1 cellular context compared by ENCODE assay signal in the genomic region with DNA sequence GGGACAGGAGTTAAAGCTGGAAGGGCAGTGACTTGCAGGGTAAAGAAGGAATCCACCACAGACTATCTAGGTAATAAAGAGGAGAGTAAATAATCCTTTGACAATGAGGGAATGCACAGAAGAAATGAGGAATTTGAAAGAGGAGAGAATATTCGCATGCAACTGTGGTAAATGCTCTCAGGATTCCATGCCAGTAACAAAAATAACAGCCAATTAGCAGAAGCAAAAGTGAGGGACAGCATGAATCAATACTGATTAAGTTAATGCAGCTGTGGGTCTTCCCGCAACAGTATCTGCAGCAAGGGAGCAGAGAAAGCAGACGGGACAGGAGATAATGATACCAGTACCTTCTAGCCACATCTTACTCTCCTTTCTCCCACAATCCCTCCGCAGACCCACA.
TF ChIP-seq lines count a peak whose summit lies in the region.

No MANE protein-coding gene starts in this region.

TF ChIP-seq in GM23338, 12 proteins besides CTCF, POLR2A, EP300 and RAD21 (continued from another document):
- TF ChIP-seq, protein P1, sequence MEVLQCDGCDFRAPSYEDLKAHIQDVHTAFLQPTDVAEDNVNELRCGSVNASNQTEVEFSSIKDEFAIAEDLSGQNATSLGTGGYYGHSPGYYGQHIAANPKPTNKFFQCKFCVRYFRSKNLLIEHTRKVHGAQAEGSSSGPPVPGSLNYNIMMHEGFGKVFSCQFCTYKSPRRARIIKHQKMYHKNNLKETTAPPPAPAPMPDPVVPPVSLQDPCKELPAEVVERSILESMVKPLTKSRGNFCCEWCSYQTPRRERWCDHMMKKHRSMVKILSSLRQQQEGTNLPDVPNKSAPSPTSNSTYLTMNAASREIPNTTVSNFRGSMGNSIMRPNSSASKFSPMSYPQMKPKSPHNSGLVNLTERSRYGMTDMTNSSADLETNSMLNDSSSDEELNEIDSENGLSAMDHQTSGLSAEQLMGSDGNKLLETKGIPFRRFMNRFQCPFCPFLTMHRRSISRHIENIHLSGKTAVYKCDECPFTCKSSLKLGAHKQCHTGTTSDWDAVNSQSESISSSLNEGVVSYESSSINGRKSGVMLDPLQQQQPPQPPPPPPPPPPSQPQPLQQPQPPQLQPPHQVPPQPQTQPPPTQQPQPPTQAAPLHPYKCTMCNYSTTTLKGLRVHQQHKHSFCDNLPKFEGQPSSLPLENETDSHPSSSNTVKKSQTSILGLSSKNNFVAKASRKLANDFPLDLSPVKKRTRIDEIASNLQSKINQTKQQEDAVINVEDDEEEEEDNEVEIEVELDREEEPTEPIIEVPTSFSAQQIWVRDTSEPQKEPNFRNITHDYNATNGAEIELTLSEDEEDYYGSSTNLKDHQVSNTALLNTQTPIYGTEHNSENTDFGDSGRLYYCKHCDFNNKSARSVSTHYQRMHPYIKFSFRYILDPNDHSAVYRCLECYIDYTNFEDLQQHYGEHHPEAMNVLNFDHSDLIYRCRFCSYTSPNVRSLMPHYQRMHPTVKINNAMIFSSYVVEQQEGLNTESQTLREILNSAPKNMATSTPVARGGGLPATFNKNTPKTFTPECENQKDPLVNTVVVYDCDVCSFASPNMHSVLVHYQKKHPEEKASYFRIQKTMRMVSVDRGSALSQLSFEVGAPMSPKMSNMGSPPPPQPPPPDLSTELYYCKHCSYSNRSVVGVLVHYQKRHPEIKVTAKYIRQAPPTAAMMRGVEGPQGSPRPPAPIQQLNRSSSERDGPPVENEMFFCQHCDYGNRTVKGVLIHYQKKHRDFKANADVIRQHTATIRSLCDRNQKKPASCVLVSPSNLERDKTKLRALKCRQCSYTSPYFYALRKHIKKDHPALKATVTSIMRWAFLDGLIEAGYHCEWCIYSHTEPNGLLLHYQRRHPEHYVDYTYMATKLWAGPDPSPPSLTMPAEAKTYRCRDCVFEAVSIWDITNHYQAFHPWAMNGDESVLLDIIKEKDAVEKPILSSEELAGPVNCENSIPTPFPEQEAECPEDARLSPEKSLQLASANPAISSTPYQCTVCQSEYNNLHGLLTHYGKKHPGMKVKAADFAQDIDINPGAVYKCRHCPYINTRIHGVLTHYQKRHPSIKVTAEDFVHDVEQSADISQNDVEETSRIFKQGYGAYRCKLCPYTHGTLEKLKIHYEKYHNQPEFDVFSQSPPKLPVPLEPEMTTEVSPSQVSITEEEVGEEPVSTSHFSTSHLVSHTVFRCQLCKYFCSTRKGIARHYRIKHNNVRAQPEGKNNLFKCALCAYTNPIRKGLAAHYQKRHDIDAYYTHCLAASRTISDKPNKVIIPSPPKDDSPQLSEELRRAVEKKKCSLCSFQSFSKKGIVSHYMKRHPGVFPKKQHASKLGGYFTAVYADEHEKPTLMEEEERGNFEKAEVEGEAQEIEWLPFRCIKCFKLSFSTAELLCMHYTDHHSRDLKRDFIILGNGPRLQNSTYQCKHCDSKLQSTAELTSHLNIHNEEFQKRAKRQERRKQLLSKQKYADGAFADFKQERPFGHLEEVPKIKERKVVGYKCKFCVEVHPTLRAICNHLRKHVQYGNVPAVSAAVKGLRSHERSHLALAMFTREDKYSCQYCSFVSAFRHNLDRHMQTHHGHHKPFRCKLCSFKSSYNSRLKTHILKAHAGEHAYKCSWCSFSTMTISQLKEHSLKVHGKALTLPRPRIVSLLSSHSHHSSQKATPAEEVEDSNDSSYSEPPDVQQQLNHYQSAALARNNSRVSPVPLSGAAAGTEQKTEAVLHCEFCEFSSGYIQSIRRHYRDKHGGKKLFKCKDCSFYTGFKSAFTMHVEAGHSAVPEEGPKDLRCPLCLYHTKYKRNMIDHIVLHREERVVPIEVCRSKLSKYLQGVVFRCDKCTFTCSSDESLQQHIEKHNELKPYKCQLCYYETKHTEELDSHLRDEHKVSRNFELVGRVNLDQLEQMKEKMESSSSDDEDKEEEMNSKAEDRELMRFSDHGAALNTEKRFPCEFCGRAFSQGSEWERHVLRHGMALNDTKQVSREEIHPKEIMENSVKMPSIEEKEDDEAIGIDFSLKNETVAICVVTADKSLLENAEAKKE (CRISPR knock-in tag; IDR thresholded peaks at IDR 0.05): no peak
- TF ChIP-seq POLR2AphosphoS5 (IDR thresholded peaks at IDR 0.05; ENCODE audit: low read depth) (no peak), CREB1 (CRISPR knock-in tag; IDR thresholded peaks at IDR 0.05; ENCODE audit: low read depth) (no peak)
- TF ChIP-seq, protein P2, sequence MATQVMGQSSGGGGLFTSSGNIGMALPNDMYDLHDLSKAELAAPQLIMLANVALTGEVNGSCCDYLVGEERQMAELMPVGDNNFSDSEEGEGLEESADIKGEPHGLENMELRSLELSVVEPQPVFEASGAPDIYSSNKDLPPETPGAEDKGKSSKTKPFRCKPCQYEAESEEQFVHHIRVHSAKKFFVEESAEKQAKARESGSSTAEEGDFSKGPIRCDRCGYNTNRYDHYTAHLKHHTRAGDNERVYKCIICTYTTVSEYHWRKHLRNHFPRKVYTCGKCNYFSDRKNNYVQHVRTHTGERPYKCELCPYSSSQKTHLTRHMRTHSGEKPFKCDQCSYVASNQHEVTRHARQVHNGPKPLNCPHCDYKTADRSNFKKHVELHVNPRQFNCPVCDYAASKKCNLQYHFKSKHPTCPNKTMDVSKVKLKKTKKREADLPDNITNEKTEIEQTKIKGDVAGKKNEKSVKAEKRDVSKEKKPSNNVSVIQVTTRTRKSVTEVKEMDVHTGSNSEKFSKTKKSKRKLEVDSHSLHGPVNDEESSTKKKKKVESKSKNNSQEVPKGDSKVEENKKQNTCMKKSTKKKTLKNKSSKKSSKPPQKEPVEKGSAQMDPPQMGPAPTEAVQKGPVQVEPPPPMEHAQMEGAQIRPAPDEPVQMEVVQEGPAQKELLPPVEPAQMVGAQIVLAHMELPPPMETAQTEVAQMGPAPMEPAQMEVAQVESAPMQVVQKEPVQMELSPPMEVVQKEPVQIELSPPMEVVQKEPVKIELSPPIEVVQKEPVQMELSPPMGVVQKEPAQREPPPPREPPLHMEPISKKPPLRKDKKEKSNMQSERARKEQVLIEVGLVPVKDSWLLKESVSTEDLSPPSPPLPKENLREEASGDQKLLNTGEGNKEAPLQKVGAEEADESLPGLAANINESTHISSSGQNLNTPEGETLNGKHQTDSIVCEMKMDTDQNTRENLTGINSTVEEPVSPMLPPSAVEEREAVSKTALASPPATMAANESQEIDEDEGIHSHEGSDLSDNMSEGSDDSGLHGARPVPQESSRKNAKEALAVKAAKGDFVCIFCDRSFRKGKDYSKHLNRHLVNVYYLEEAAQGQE (IDR thresholded peaks at IDR 0.05; ENCODE audit: unreplicated experiment): no peak
